8 cellular contexts compared by ENCODE assay signal in genomic region chr3:42148982-42149432, GRCh38.
DNase-seq lines count a peak whose midpoint lies in the region; ATAC-seq, FAIRE-seq and TF ChIP-seq lines count a peak whose summit lies in the region.

No MANE protein-coding gene starts in this region.

- H3K4me1 Mint-ChIP-seq in stimulated activated naive B cell treated with anti-CD40 and anti-IgM and Interleukin-4, amounts not matched to agents 10 μg/mL and 1 μg/mL and 100 μg/mL, for 72 hours, result peaks cover 42 to 65% of the 10 kb centered on the region in 2 donors

- H3K36me3 Mint-ChIP-seq in stimulated activated naive B cell treated with anti-CD40 and anti-IgM and Interleukin-4, amounts not matched to agents 10 μg/mL and 1 μg/mL and 100 μg/mL, for 72 hours, result peaks cover 30 to 41% of the 10 kb centered on the region in 2 donors

- peak overlapping the region; percentile 47 for H3K27ac Mint-ChIP-seq in stimulated activated naive B cell treated with anti-CD40 and anti-IgM and Interleukin-4, amounts not matched to agents 10 μg/mL and 1 μg/mL and 100 μg/mL, for 72 hours

- no peaks in the 10 kb centered on the region for H3K9me3 Mint-ChIP-seq in stimulated activated naive B cell treated with anti-CD40 and anti-IgM and Interleukin-4, amounts not matched to agents 10 μg/mL and 1 μg/mL and 100 μg/mL, for 72 hours

- ATAC-seq in stimulated activated naive B cell treated with anti-CD40 and anti-IgM and Interleukin-4, amounts not matched to agents 10 μg/mL and 1 μg/mL and 100 μg/mL, for 72 hours (replicated peaks), result no peak
- ATAC-seq in GM18511 (IDR thresholded peaks at IDR 0.05; ENCODE audit: unreplicated experiment), result no peak

- H3K4me3 ChIP-seq in HFF-Myc (replicated peaks; ENCODE audit: low read depth, low read length) (no peak overlapping the region), astrocyte of the spinal cord (ENCODE audit: low read depth, low read length) (no peak overlapping the region)

- peak; percentile 72 for DNase-seq in HFF-Myc (ENCODE audit: extremely low read depth, low read depth)
- peak; percentile 84 for DNase-seq in astrocyte of the spinal cord (ENCODE audit: low read depth, low spot score)
- peak; percentile 97 for DNase-seq in iPS-NIHi11 (ENCODE audit: low spot score)
- DNase-seq in stimulated activated naive B cell treated with anti-CD40 and anti-IgM and Interleukin-4, amounts not matched to agents 10 μg/mL and 1 μg/mL and 100 μg/mL, for 72 hours, result no peak
- DNase-seq in T-helper 9 cell, result no peak
- no peak for DNase-seq in GM19239 (ENCODE audit: insufficient read length, low spot score)
- no peak for DNase-seq in 8988T

- in situ Hi-C loops in astrocyte of the spinal cord (cut with HindIII; ENCODE audit: low sequenced_read_pairs), result no loop called here

- H3K4me3 Mint-ChIP-seq in stimulated activated naive B cell treated with anti-CD40 and anti-IgM and Interleukin-4, amounts not matched to agents 10 μg/mL and 1 μg/mL and 100 μg/mL, for 72 hours, result peak overlapping the region in 1 of 2 donors; percentile 28

- TF ChIP-seq CTCF in HFF-Myc (IDR thresholded peaks at IDR 0.05; ENCODE audit: low read depth, low read length, missing control alignments), result no peak
- TF ChIP-seq CTCF in astrocyte of the spinal cord (IDR thresholded peaks at IDR 0.05; ENCODE audit: low read depth, low read length), result no peak

- FAIRE-seq in GM19239 (lab: Jason Lieb, UNC), result no peak

- no peaks in the 10 kb centered on the region for H3K27me3 Mint-ChIP-seq in stimulated activated naive B cell treated with anti-CD40 and anti-IgM and Interleukin-4, amounts not matched to agents 10 μg/mL and 1 μg/mL and 100 μg/mL, for 72 hours

Comparison
In these comparisons a context has a peak if more than half of its experiments do, and no peak if none do; other contexts are left out.
1. DNase-seq: peak in HFF-Myc (single experiment), astrocyte of the spinal cord (single experiment) and iPS-NIHi11 (single experiment); none in stimulated activated naive B cell treated with anti-CD40 and anti-IgM and Interleukin-4, amounts not matched to agents 10 μg/mL and 1 μg/mL and 100 μg/mL, for 72 hours (single experiment), T-helper 9 cell (single experiment), GM19239 (single experiment) and 8988T (single experiment).